Comparison of ENCODE assay signal across 2 cellular contexts in the genomic region with DNA sequence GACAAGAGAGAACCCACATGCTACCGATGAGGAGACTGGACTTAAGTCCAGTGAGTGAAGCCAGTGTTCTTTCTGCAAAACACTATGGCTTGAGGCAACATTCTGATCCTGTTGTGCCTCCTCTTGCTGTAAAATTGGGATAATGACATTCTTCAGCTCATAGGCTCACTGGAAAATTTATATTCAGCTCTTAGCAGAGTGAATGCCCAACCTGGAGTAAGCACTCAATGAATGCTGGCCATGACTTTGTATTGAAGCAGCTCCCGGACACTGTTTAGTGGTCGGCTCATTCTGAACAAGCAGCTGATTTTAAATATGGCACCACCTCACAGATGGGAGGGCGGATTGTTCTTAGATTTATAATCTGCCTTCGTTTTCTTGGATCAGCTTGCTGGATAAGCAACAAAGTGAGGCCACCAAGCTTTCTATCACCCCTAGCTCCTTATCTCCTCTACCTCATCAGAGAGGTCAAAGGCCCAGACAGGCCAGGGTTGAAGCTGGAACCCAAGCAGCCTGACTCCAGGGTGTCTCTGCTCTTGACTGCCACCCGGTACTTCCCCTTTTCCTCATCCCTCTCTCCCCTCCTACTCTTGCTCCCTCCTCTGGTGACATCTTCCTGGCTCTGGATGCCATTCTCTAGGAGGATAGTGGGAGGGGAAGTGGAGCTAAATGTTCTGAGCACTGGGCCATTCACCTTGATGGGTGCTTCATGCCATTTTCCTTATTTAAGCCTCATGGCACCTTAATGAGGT.
TF ChIP-seq lines count a peak whose summit lies in the region.

No MANE protein-coding gene starts in this region.

TF ChIP-seq in HEK293, 187 proteins besides CTCF, POLR2A, EP300 and RAD21:
- TF ChIP-seq, protein P1, sequence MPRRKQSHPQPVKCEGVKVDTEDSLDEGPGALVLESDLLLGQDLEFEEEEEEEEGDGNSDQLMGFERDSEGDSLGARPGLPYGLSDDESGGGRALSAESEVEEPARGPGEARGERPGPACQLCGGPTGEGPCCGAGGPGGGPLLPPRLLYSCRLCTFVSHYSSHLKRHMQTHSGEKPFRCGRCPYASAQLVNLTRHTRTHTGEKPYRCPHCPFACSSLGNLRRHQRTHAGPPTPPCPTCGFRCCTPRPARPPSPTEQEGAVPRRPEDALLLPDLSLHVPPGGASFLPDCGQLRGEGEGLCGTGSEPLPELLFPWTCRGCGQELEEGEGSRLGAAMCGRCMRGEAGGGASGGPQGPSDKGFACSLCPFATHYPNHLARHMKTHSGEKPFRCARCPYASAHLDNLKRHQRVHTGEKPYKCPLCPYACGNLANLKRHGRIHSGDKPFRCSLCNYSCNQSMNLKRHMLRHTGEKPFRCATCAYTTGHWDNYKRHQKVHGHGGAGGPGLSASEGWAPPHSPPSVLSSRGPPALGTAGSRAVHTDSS (tag by site-specific recombination; IDR thresholded peaks at IDR 0.05), result no peak
- no peak for TF ChIP-seq ZNF354C (tag by site-specific recombination; IDR thresholded peaks at IDR 0.05; ENCODE audit: borderline replicate concordance, low read depth)
- TF ChIP-seq ZNF792 (tag by site-specific recombination; IDR thresholded peaks at IDR 0.05), result no peak
- TF ChIP-seq, protein P2, sequence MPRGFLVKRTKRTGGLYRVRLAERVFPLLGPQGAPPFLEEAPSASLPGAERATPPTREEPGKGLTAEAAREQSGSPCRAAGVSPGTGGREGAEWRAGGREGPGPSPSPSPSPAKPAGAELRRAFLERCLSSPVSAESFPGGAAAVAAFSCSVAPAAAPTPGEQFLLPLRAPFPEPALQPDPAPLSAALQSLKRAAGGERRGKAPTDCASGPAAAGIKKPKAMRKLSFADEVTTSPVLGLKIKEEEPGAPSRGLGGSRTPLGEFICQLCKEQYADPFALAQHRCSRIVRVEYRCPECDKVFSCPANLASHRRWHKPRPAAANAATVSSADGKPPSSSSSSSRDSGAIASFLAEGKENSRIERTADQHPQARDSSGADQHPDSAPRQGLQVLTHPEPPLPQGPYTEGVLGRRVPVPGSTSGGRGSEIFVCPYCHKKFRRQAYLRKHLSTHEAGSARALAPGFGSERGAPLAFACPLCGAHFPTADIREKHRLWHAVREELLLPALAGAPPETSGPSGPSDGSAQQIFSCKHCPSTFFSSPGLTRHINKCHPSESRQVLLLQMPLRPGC (tag by site-specific recombination; IDR thresholded peaks at IDR 0.05), result no peak
- TF ChIP-seq, protein P3, sequence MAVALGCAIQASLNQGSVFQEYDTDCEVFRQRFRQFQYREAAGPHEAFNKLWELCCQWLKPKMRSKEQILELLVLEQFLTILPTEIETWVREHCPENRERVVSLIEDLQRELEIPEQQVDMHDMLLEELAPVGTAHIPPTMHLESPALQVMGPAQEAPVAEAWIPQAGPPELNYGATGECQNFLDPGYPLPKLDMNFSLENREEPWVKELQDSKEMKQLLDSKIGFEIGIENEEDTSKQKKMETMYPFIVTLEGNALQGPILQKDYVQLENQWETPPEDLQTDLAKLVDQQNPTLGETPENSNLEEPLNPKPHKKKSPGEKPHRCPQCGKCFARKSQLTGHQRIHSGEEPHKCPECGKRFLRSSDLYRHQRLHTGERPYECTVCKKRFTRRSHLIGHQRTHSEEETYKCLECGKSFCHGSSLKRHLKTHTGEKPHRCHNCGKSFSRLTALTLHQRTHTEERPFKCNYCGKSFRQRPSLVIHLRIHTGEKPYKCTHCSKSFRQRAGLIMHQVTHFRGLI (tag by site-specific recombination; IDR thresholded peaks at IDR 0.05), result peak; percentile 81
- TF ChIP-seq, protein P4, sequence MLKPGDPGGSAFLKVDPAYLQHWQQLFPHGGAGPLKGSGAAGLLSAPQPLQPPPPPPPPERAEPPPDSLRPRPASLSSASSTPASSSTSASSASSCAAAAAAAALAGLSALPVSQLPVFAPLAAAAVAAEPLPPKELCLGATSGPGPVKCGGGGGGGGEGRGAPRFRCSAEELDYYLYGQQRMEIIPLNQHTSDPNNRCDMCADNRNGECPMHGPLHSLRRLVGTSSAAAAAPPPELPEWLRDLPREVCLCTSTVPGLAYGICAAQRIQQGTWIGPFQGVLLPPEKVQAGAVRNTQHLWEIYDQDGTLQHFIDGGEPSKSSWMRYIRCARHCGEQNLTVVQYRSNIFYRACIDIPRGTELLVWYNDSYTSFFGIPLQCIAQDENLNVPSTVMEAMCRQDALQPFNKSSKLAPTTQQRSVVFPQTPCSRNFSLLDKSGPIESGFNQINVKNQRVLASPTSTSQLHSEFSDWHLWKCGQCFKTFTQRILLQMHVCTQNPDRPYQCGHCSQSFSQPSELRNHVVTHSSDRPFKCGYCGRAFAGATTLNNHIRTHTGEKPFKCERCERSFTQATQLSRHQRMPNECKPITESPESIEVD (tag by site-specific recombination; IDR thresholded peaks at IDR 0.05), result no peak

TF ChIP-seq in H1, 55 proteins besides CTCF, POLR2A, EP300 and RAD21:
- no peak for TF ChIP-seq CBX5 (IDR thresholded peaks at IDR 0.05; ENCODE audit: low read depth, low read length)
- TF ChIP-seq RXRA (IDR thresholded peaks at IDR 0.05; ENCODE audit: insufficient read depth, low read depth, low read length), result no peak
- no peak for TF ChIP-seq GABPA (IDR thresholded peaks at IDR 0.05; ENCODE audit: borderline replicate concordance, insufficient read depth, low read length)
- TF ChIP-seq KDM5A (IDR thresholded peaks at IDR 0.05; ENCODE audit: low read length), result no peak
- TF ChIP-seq, protein P5, sequence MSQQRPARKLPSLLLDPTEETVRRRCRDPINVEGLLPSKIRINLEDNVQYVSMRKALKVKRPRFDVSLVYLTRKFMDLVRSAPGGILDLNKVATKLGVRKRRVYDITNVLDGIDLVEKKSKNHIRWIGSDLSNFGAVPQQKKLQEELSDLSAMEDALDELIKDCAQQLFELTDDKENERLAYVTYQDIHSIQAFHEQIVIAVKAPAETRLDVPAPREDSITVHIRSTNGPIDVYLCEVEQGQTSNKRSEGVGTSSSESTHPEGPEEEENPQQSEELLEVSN (IDR thresholded peaks at IDR 0.05), result no peak
- no peak for TF ChIP-seq SAP30 (IDR thresholded peaks at IDR 0.05; ENCODE audit: insufficient read depth, insufficient replicate concordance, low read length)
- no peak for TF ChIP-seq TAF7 (optimal IDR thresholded peaks at IDR 0.05; ENCODE audit: borderline replicate concordance, low read depth, low read length)
- no peak for TF ChIP-seq EGR1 (IDR thresholded peaks at IDR 0.05; ENCODE audit: borderline replicate concordance, low read depth, low read length)
- no peak for TF ChIP-seq SIN3A (conservative IDR thresholded peaks at IDR 0.05 in 1 of 2, IDR thresholded peaks at IDR 0.05 in 1 of 2; ENCODE audit: low read depth in 1 of 2, low read length in 2 of 2)
TF ChIP-seq in H1: peak in this region for 0.
